ENCODE assay signal across 1 cellular context in the genomic region with DNA sequence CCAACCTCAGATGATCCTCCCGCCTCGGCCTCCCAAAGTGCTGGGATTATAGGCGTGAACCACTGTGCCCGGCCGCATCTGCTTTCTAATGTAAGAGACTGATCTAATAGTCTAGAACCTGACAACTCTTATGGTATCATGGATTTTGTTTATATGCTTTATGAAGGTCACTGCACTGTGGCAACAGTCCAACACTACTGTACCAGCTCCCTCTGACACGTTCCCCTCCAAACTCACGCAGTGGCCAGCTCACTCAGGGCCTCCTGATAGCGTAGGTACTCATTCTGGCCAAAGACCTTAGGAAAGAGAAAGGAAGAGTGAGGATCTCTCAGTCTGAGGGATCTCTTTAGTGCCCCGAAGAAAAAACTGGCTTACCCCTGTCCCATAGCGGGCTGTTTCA.
TF ChIP-seq lines count a peak whose summit lies in the region.

No MANE protein-coding gene starts in this region.

TF ChIP-seq in HCT116, 20 proteins besides CTCF, POLR2A, EP300 and RAD21 (continued from another document):
- TF ChIP-seq, protein P1, sequence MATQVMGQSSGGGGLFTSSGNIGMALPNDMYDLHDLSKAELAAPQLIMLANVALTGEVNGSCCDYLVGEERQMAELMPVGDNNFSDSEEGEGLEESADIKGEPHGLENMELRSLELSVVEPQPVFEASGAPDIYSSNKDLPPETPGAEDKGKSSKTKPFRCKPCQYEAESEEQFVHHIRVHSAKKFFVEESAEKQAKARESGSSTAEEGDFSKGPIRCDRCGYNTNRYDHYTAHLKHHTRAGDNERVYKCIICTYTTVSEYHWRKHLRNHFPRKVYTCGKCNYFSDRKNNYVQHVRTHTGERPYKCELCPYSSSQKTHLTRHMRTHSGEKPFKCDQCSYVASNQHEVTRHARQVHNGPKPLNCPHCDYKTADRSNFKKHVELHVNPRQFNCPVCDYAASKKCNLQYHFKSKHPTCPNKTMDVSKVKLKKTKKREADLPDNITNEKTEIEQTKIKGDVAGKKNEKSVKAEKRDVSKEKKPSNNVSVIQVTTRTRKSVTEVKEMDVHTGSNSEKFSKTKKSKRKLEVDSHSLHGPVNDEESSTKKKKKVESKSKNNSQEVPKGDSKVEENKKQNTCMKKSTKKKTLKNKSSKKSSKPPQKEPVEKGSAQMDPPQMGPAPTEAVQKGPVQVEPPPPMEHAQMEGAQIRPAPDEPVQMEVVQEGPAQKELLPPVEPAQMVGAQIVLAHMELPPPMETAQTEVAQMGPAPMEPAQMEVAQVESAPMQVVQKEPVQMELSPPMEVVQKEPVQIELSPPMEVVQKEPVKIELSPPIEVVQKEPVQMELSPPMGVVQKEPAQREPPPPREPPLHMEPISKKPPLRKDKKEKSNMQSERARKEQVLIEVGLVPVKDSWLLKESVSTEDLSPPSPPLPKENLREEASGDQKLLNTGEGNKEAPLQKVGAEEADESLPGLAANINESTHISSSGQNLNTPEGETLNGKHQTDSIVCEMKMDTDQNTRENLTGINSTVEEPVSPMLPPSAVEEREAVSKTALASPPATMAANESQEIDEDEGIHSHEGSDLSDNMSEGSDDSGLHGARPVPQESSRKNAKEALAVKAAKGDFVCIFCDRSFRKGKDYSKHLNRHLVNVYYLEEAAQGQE (IDR thresholded peaks at IDR 0.05; ENCODE audit: low read depth) = no peak
- TF ChIP-seq SP1 (IDR thresholded peaks at IDR 0.05; ENCODE audit: low read depth) (no peak), SRF (IDR thresholded peaks at IDR 0.05; ENCODE audit: low read depth) (no peak), YY1 (IDR thresholded peaks at IDR 0.05; ENCODE audit: extremely low read depth, insufficient replicate concordance, low read depth, low read length) (no peak)
- TF ChIP-seq, protein P2, sequence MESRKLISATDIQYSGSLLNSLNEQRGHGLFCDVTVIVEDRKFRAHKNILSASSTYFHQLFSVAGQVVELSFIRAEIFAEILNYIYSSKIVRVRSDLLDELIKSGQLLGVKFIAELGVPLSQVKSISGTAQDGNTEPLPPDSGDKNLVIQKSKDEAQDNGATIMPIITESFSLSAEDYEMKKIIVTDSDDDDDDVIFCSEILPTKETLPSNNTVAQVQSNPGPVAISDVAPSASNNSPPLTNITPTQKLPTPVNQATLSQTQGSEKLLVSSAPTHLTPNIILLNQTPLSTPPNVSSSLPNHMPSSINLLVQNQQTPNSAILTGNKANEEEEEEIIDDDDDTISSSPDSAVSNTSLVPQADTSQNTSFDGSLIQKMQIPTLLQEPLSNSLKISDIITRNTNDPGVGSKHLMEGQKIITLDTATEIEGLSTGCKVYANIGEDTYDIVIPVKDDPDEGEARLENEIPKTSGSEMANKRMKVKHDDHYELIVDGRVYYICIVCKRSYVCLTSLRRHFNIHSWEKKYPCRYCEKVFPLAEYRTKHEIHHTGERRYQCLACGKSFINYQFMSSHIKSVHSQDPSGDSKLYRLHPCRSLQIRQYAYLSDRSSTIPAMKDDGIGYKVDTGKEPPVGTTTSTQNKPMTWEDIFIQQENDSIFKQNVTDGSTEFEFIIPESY (IDR thresholded peaks at IDR 0.05; ENCODE audit: extremely low read depth, insufficient replicate concordance, low read length) = no peak
TF ChIP-seq in HCT116: peak in this region for 0.
